In the genomic region with DNA sequence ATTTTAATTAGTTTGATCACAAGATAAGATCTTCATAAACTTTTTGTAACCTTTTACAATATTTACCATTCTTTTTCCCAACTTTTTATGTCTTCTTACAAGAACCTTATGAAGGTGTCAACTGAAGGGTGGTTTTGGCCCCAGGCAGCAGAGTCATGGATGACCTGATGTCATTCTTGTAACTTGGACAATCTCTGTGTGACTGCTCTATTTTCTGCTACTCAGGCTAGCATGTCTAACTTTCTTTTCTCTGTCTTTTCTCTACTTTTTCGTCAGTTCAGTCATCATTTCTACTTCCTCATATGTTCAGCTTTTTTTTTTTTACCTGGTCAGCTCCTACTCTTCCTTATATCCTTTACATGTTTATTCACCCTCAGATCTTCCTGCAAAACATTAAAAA, we compare ENCODE assay signal across 1 cellular context.
TF ChIP-seq lines count a peak whose summit lies in the region.

No MANE protein-coding gene starts in this region.

TF ChIP-seq in GM12878, 131 proteins besides CTCF, POLR2A, EP300 and RAD21 (continued from another document):
- TF ChIP-seq, protein P1, sequence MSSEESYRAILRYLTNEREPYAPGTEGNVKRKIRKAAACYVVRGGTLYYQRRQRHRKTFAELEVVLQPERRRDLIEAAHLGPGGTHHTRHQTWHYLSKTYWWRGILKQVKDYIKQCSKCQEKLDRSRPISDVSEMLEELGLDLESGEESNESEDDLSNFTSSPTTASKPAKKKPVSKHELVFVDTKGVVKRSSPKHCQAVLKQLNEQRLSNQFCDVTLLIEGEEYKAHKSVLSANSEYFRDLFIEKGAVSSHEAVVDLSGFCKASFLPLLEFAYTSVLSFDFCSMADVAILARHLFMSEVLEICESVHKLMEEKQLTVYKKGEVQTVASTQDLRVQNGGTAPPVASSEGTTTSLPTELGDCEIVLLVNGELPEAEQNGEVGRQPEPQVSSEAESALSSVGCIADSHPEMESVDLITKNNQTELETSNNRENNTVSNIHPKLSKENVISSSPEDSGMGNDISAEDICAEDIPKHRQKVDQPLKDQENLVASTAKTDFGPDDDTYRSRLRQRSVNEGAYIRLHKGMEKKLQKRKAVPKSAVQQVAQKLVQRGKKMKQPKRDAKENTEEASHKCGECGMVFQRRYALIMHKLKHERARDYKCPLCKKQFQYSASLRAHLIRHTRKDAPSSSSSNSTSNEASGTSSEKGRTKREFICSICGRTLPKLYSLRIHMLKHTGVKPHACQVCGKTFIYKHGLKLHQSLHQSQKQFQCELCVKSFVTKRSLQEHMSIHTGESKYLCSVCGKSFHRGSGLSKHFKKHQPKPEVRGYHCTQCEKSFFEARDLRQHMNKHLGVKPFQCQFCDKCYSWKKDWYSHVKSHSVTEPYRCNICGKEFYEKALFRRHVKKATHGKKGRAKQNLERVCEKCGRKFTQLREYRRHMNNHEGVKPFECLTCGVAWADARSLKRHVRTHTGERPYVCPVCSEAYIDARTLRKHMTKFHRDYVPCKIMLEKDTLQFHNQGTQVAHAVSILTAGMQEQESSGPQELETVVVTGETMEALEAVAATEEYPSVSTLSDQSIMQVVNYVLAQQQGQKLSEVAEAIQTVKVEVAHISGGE (CRISPR knock-in tag; IDR thresholded peaks at IDR 0.05) = no peak
- TF ChIP-seq HDAC6 (IDR thresholded peaks at IDR 0.05; ENCODE audit: unreplicated experiment) (no peak), TBL1XR1 (IDR thresholded peaks at IDR 0.05; ENCODE audit: low read depth, low read length) (no peak), SMAD5 (IDR thresholded peaks at IDR 0.05; ENCODE audit: low read depth) (no peak), USF1 (IDR thresholded peaks at IDR 0.05; ENCODE audit: borderline replicate concordance, extremely low read length, insufficient read depth, low read depth, low read length) (no peak), ATF2 (IDR thresholded peaks at IDR 0.05; ENCODE audit: low read length) (no peak), NFYA (IDR thresholded peaks at IDR 0.05; ENCODE audit: borderline replicate concordance, low read depth, low read length) (no peak)
- TF ChIP-seq, protein P2, sequence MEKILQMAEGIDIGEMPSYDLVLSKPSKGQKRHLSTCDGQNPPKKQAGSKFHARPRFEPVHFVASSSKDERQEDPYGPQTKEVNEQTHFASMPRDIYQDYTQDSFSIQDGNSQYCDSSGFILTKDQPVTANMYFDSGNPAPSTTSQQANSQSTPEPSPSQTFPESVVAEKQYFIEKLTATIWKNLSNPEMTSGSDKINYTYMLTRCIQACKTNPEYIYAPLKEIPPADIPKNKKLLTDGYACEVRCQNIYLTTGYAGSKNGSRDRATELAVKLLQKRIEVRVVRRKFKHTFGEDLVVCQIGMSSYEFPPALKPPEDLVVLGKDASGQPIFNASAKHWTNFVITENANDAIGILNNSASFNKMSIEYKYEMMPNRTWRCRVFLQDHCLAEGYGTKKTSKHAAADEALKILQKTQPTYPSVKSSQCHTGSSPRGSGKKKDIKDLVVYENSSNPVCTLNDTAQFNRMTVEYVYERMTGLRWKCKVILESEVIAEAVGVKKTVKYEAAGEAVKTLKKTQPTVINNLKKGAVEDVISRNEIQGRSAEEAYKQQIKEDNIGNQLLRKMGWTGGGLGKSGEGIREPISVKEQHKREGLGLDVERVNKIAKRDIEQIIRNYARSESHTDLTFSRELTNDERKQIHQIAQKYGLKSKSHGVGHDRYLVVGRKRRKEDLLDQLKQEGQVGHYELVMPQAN (conservative IDR thresholded peaks at IDR 0.05) = no peak
